In genomic region chr20:1435337-1435699, GRCh38 we compare ENCODE assay signal across 1 cellular context.
TF ChIP-seq lines count a peak whose summit lies in the region.

No MANE protein-coding gene starts in this region.

TF ChIP-seq in GM12878, 131 proteins besides CTCF, POLR2A, EP300 and RAD21:
- TF ChIP-seq SPI1 (IDR thresholded peaks at IDR 0.05; ENCODE audit: borderline replicate concordance, insufficient read depth, low read depth, low read length) (no peak), SIX5 (IDR thresholded peaks at IDR 0.05; ENCODE audit: low read depth, low read length, severe bottlenecking) (no peak), KAT2A (conservative IDR thresholded peaks at IDR 0.05; ENCODE audit: control insufficient read depth, low read depth, low read length) (no peak), ATF2 (IDR thresholded peaks at IDR 0.05; ENCODE audit: low read length) (no peak), MLLT1 (IDR thresholded peaks at IDR 0.05) (no peak), CBX5 (IDR thresholded peaks at IDR 0.05; ENCODE audit: low read depth) (no peak), STAT1 (conservative IDR thresholded peaks at IDR 0.05) (no peak), CHD2 (IDR thresholded peaks at IDR 0.05; ENCODE audit: borderline replicate concordance, low read depth, low read length) (no peak), HDAC6 (IDR thresholded peaks at IDR 0.05; ENCODE audit: unreplicated experiment) (no peak), NBN (IDR thresholded peaks at IDR 0.05) (no peak), ATF3 (IDR thresholded peaks at IDR 0.05; ENCODE audit: borderline replicate concordance, extremely low read depth, low read depth, low read length) (no peak), TARDBP (IDR thresholded peaks at IDR 0.05; ENCODE audit: borderline replicate concordance) (no peak), PRDM15 (CRISPR knock-in tag; IDR thresholded peaks at IDR 0.05) (no peak), GATAD2B (conservative IDR thresholded peaks at IDR 0.05; ENCODE audit: low read depth) (no peak)
